ENCODE assay signal across 1 cellular context in genomic region chr6:85637579-85637978, GRCh38.
TF ChIP-seq lines count a peak whose summit lies in the region.

No MANE protein-coding gene starts in this region.

TF ChIP-seq in GM23338, 12 proteins besides CTCF, POLR2A, EP300 and RAD21 (continued from another document):
- TF ChIP-seq, protein P1, sequence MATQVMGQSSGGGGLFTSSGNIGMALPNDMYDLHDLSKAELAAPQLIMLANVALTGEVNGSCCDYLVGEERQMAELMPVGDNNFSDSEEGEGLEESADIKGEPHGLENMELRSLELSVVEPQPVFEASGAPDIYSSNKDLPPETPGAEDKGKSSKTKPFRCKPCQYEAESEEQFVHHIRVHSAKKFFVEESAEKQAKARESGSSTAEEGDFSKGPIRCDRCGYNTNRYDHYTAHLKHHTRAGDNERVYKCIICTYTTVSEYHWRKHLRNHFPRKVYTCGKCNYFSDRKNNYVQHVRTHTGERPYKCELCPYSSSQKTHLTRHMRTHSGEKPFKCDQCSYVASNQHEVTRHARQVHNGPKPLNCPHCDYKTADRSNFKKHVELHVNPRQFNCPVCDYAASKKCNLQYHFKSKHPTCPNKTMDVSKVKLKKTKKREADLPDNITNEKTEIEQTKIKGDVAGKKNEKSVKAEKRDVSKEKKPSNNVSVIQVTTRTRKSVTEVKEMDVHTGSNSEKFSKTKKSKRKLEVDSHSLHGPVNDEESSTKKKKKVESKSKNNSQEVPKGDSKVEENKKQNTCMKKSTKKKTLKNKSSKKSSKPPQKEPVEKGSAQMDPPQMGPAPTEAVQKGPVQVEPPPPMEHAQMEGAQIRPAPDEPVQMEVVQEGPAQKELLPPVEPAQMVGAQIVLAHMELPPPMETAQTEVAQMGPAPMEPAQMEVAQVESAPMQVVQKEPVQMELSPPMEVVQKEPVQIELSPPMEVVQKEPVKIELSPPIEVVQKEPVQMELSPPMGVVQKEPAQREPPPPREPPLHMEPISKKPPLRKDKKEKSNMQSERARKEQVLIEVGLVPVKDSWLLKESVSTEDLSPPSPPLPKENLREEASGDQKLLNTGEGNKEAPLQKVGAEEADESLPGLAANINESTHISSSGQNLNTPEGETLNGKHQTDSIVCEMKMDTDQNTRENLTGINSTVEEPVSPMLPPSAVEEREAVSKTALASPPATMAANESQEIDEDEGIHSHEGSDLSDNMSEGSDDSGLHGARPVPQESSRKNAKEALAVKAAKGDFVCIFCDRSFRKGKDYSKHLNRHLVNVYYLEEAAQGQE (IDR thresholded peaks at IDR 0.05; ENCODE audit: unreplicated experiment), result no peak
- TF ChIP-seq CREB1 (CRISPR knock-in tag; IDR thresholded peaks at IDR 0.05; ENCODE audit: low read depth) (no peak), EZH2 (IDR thresholded peaks at IDR 0.05; ENCODE audit: low read depth, unreplicated experiment) (no peak), POLR2AphosphoS5 (IDR thresholded peaks at IDR 0.05; ENCODE audit: low read depth) (no peak), JUNB (IDR thresholded peaks at IDR 0.05; ENCODE audit: unreplicated experiment) (no peak), NANOG (IDR thresholded peaks at IDR 0.05; ENCODE audit: borderline replicate concordance) (no peak), ZNF331 (CRISPR knock-in tag; IDR thresholded peaks at IDR 0.05; ENCODE audit: low read depth) (no peak), ZNF462 (CRISPR knock-in tag; IDR thresholded peaks at IDR 0.05) (no peak), STAT1 (IDR thresholded peaks at IDR 0.05; ENCODE audit: unreplicated experiment) (no peak), ZNF114 (CRISPR knock-in tag; IDR thresholded peaks at IDR 0.05) (no peak)
- TF ChIP-seq, protein P2, sequence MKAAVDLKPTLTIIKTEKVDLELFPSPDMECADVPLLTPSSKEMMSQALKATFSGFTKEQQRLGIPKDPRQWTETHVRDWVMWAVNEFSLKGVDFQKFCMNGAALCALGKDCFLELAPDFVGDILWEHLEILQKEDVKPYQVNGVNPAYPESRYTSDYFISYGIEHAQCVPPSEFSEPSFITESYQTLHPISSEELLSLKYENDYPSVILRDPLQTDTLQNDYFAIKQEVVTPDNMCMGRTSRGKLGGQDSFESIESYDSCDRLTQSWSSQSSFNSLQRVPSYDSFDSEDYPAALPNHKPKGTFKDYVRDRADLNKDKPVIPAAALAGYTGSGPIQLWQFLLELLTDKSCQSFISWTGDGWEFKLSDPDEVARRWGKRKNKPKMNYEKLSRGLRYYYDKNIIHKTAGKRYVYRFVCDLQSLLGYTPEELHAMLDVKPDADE (IDR thresholded peaks at IDR 0.05), result no peak
